In the genomic region with DNA sequence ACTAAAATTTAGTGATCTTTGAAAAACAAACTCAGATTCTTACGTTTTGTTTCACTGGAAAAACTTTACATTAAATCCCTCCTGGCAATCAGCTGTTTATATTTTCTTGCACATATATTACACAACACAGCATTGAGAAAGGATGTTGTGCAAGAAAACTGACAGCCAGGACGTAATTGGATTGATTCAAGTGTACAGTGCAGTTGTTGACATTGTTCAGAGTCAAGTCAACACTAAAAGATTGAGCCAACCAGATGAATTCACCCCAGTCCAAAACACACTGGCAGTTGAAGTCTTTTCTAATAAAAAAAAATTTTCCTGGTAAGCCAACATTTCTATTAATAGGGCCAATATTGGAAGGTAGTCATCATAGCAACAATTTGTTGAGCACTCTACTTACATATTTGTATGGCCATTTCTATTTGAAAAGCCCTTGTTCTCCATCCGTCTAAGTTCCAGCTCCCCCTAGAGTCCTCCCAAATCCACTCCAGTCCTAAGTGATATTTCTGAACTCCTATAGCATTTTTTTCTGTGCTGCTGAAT, we compare ENCODE assay signal across 10 cellular contexts. TPM values are rescaled to one million over a fixed set of nuclear protein-coding genes. Genes with fewer than 3 reads are reported as not detected.
DNase-seq lines count a peak whose midpoint lies in the region; ATAC-seq, FAIRE-seq and TF ChIP-seq lines count a peak whose summit lies in the region.
"Had no signal": no experiment of that assay in that cellular context is flagged by ENCODE, and none has a peak within 500 bp of the region (broad histone marks: within the 10 kb centered on the region; RNA-seq: fewer than 3 reads in every experiment).

No MANE protein-coding gene starts in this region.

- no peak overlapping the region for H3K4me3 ChIP-seq in lower lobe of right lung

- no peaks in the 10 kb centered on the region for H3K27me3 ChIP-seq in lower lobe of right lung (ENCODE audit: low read depth)

- H3K4me1 Mint-ChIP-seq in activated CD4-positive, alpha-beta T cell treated with anti-CD3 and anti-CD28 coated beads for 36 hours: peaks cover 23% of the 10 kb centered on the region

- CTCF ChIA-PET in activated CD4-positive, alpha-beta T cell treated with anti-CD3 and anti-CD28 coated beads for 36 hours (lab: Charles Lee): interaction anchor here (2.5 kb wide), 1 partner anchor 10 kb away, joined by 5 read pairs; no protein-coding TSS in a partner anchor

- no peak overlapping the region for H3K27ac ChIP-seq in C4-2B
- peak overlapping the region; percentile 57 for H3K27ac ChIP-seq in lower lobe of right lung

- FAIRE-seq in GM19239 (lab: Jason Lieb, UNC): no peak

- H3K9me3 ChIP-seq in lower lobe of right lung: no peaks in the 10 kb centered on the region

- ATAC-seq in lower lobe of right lung (peak; percentile 89 to 92), HG03378 (IDR thresholded peaks at IDR 0.05; ENCODE audit: unreplicated experiment) (no peak)
- ATAC-seq in activated CD4-positive, alpha-beta T cell treated with anti-CD3 and anti-CD28 coated beads for 36 hours: no peak
- ATAC-seq: activated naive CD4-positive, alpha-beta T cell treated with anti-CD3 and anti-CD28 coated beads, Interleukin-2, amount 50 U/mL, for 72 hours had no signal

- no peaks in the 10 kb centered on the region for H3K27me3 Mint-ChIP-seq in activated CD4-positive, alpha-beta T cell treated with anti-CD3 and anti-CD28 coated beads for 36 hours

- POLR2A ChIA-PET in activated CD4-positive, alpha-beta T cell treated with anti-CD3 and anti-CD28 coated beads for 36 hours (lab: Charles Lee): no interaction called here

- TF ChIP-seq CTCF in C4-2B (conservative IDR thresholded peaks at IDR 0.05) (peak; percentile 43), LNCAP (IDR thresholded peaks at IDR 0.05) (peak; percentile 55), lower lobe of right lung (IDR thresholded peaks at IDR 0.05) (peak; percentile 18)

- peaks cover 2% of the 10 kb centered on the region for H3K36me3 Mint-ChIP-seq in activated CD4-positive, alpha-beta T cell treated with anti-CD3 and anti-CD28 coated beads for 36 hours (ENCODE audit: low read depth)

- H3K36me3 ChIP-seq in lower lobe of right lung: no peaks in the 10 kb centered on the region

- intact Hi-C loops in lower lobe of right lung (cut with DNase I): no loop called here
- intact Hi-C loops in activated CD4-positive, alpha-beta T cell treated with anti-CD3 and anti-CD28 coated beads for 36 hours (cut with DNase I, micrococcal nuclease): no loop called here

- DNase-seq in amniotic epithelial cell (ENCODE audit: low read depth) (peak; percentile 94), lower lobe of right lung (no peak), GM19239 (ENCODE audit: insufficient read length, low spot score) (no peak), NCI-H2227 (lab: John Stamatoyannopoulos, UW; ENCODE audit: unreplicated experiment) (no peak)
- DNase-seq in activated CD4-positive, alpha-beta T cell treated with anti-CD3 and anti-CD28 coated beads for 36 hours: no peak
- DNase-seq: immature natural killer cell had no signal

- H3K4me1 ChIP-seq in lower lobe of right lung: peaks cover 45% of the 10 kb centered on the region

- no peak overlapping the region for H3K4me3 Mint-ChIP-seq in activated CD4-positive, alpha-beta T cell treated with anti-CD3 and anti-CD28 coated beads for 36 hours
- H3K4me3 Mint-ChIP-seq: immature natural killer cell had no signal

- no peak overlapping the region for H3K27ac Mint-ChIP-seq in activated CD4-positive, alpha-beta T cell treated with anti-CD3 and anti-CD28 coated beads for 36 hours
- H3K27ac Mint-ChIP-seq: activated naive CD4-positive, alpha-beta T cell treated with anti-CD3 and anti-CD28 coated beads, Interleukin-2, amount 50 U/mL, for 72 hours; immature natural killer cell had no signal

- peaks cover 11% of the 10 kb centered on the region for H3K9me3 Mint-ChIP-seq in activated CD4-positive, alpha-beta T cell treated with anti-CD3 and anti-CD28 coated beads for 36 hours (ENCODE audit: low read depth)

RNA-seq across cellular contexts. Expression of gene VNN1, which starts 20.9 kb away (rescaled TPM):
- 10.0 TPM for total RNA-seq in lower lobe of right lung
- total RNA-seq in activated CD4-positive, alpha-beta T cell treated with anti-CD3 and anti-CD28 coated beads for 36 hours: not detected
- total RNA-seq: activated naive CD4-positive, alpha-beta T cell treated with anti-CD3 and anti-CD28 coated beads, Interleukin-2, amount 50 U/mL, for 72 hours had no signal

RNA-seq across cellular contexts. Expression of gene VNN2, which starts 22.9 kb away (rescaled TPM):
- 32.6 TPM for total RNA-seq in lower lobe of right lung
- 1 to 10 TPM; 6.0 to 8.5 TPM for total RNA-seq in activated CD4-positive, alpha-beta T cell treated with anti-CD3 and anti-CD28 coated beads for 36 hours

Comparison
In these comparisons a context has a peak if more than half of its experiments do, and no peak if none do; other contexts are left out.
1. ATAC-seq: peak in lower lobe of right lung (2 of 2); none in activated CD4-positive, alpha-beta T cell treated with anti-CD3 and anti-CD28 coated beads for 36 hours (single experiment) and HG03378 (single experiment).
2. RNA of gene VNN1, which starts 20.9 kb away (total RNA-seq): 10.0 TPM in lower lobe of right lung (single experiment); not detected in activated CD4-positive, alpha-beta T cell treated with anti-CD3 and anti-CD28 coated beads for 36 hours; every median in the first group is over 10 times any median in the second.
3. Peak in every context shown above with its lines, with median percentiles within 50 percentile points of each other: CTCF ChIP-seq.